2 cellular contexts compared by ENCODE assay signal in the genomic region with DNA sequence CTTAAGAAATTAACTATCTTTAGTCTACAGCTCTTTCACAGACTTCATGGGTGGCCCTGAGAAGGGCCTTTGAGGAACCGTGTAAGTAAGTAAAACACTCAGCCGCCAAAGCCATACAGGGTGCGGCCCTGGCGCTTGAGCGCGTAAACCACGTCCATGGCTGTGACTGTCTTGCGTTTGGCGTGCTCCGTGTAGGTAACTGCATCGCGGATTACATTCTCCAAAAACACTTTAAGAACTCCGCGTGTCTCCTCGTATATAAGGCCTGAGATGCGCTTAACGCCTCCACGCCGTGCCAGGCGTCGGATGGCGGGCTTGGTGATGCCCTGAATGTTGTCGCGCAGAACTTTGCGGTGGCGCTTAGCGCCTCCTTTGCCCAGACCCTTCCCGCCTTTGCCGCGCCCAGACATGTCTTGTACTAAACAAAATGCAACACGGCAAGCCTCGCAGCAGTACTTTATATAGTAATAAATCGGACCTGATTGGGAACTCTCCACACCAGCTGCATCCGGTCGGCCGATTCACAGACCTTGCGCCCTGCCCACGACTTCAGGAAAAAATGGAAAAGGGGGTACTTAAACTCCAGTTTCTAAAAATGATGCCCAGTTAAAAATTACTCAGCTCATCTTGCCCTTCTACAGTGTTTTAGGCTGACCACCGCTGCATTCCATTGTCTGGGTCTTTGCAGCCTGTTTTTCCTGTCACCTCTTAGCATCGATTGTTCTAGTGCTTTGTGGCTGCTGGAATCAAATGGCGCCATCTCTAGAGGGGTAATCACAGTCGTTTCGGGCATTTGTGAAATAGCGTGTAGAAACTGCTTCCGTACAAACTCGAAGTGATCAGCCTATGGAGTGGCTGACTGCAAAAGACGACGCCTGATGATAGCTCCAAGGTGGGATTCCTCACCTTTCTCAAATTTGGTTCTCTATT.
TF ChIP-seq lines count a peak whose summit lies in the region.

No MANE protein-coding gene starts in this region.

TF ChIP-seq in liver, 16 proteins besides CTCF, POLR2A, EP300 and RAD21 (continued from another document):
- TF ChIP-seq, protein P1, sequence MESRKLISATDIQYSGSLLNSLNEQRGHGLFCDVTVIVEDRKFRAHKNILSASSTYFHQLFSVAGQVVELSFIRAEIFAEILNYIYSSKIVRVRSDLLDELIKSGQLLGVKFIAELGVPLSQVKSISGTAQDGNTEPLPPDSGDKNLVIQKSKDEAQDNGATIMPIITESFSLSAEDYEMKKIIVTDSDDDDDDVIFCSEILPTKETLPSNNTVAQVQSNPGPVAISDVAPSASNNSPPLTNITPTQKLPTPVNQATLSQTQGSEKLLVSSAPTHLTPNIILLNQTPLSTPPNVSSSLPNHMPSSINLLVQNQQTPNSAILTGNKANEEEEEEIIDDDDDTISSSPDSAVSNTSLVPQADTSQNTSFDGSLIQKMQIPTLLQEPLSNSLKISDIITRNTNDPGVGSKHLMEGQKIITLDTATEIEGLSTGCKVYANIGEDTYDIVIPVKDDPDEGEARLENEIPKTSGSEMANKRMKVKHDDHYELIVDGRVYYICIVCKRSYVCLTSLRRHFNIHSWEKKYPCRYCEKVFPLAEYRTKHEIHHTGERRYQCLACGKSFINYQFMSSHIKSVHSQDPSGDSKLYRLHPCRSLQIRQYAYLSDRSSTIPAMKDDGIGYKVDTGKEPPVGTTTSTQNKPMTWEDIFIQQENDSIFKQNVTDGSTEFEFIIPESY (IDR thresholded peaks at IDR 0.05), result peak; percentile 85
- TF ChIP-seq, protein P2, sequence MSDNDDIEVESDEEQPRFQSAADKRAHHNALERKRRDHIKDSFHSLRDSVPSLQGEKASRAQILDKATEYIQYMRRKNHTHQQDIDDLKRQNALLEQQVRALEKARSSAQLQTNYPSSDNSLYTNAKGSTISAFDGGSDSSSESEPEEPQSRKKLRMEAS (IDR thresholded peaks at IDR 0.05), result peak; percentile 41
- TF ChIP-seq EGR1 (IDR thresholded peaks at IDR 0.05; ENCODE audit: low read depth in 2 of 2) (no peak), GABPA (IDR thresholded peaks at IDR 0.05 in 1 of 2, conservative IDR thresholded peaks at IDR 0.05 in 1 of 2) (peak in 1 of 2 donors; percentile 57), HNF4G (IDR thresholded peaks at IDR 0.05) (no peak), NR2F2 (IDR thresholded peaks at IDR 0.05) (no peak), FOXA1 (IDR thresholded peaks at IDR 0.05) (no peak), TAF1 (conservative IDR thresholded peaks at IDR 0.05) (peak; percentile 69), SP1 (IDR thresholded peaks at IDR 0.05) (peak; percentile 50), FOXA2 (IDR thresholded peaks at IDR 0.05) (no peak), HNF4A (conservative IDR thresholded peaks at IDR 0.05) (no peak), RXRA (IDR thresholded peaks at IDR 0.05) (peak in 1 of 2 donors; percentile 44)
- TF ChIP-seq, protein P3, sequence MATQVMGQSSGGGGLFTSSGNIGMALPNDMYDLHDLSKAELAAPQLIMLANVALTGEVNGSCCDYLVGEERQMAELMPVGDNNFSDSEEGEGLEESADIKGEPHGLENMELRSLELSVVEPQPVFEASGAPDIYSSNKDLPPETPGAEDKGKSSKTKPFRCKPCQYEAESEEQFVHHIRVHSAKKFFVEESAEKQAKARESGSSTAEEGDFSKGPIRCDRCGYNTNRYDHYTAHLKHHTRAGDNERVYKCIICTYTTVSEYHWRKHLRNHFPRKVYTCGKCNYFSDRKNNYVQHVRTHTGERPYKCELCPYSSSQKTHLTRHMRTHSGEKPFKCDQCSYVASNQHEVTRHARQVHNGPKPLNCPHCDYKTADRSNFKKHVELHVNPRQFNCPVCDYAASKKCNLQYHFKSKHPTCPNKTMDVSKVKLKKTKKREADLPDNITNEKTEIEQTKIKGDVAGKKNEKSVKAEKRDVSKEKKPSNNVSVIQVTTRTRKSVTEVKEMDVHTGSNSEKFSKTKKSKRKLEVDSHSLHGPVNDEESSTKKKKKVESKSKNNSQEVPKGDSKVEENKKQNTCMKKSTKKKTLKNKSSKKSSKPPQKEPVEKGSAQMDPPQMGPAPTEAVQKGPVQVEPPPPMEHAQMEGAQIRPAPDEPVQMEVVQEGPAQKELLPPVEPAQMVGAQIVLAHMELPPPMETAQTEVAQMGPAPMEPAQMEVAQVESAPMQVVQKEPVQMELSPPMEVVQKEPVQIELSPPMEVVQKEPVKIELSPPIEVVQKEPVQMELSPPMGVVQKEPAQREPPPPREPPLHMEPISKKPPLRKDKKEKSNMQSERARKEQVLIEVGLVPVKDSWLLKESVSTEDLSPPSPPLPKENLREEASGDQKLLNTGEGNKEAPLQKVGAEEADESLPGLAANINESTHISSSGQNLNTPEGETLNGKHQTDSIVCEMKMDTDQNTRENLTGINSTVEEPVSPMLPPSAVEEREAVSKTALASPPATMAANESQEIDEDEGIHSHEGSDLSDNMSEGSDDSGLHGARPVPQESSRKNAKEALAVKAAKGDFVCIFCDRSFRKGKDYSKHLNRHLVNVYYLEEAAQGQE (IDR thresholded peaks at IDR 0.05), result peak; percentile 68
- TF ChIP-seq, protein P4, sequence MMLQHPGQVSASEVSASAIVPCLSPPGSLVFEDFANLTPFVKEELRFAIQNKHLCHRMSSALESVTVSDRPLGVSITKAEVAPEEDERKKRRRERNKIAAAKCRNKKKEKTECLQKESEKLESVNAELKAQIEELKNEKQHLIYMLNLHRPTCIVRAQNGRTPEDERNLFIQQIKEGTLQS (IDR thresholded peaks at IDR 0.05), result no peak
TF ChIP-seq in liver: peak in this region for 8.

TF ChIP-seq in HepG2, 621 proteins besides CTCF, POLR2A, EP300 and RAD21:
- TF ChIP-seq ARHGAP35 (CRISPR knock-in tag; IDR thresholded peaks at IDR 0.05; ENCODE audit: borderline replicate concordance) (no peak), ATF7 (IDR thresholded peaks at IDR 0.05) (no peak), ATF7 (CRISPR knock-in tag; IDR thresholded peaks at IDR 0.05) (no peak), SIX4 (CRISPR knock-in tag; IDR thresholded peaks at IDR 0.05) (no peak), ZNF564 (CRISPR knock-in tag; IDR thresholded peaks at IDR 0.05) (no peak), DNMT1 (CRISPR knock-in tag; IDR thresholded peaks at IDR 0.05) (no peak)
- TF ChIP-seq, protein P5, sequence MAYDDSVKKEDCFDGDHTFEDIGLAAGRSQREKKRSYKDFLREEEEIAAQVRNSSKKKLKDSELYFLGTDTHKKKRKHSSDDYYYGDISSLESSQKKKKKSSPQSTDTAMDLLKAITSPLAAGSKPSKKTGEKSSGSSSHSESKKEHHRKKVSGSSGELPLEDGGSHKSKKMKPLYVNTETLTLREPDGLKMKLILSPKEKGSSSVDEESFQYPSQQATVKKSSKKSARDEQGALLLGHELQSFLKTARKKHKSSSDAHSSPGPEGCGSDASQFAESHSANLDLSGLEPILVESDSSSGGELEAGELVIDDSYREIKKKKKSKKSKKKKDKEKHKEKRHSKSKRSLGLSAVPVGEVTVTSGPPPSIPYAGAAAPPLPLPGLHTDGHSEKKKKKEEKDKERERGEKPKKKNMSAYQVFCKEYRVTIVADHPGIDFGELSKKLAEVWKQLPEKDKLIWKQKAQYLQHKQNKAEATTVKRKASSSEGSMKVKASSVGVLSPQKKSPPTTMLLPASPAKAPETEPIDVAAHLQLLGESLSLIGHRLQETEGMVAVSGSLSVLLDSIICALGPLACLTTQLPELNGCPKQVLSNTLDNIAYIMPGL (CRISPR knock-in tag; IDR thresholded peaks at IDR 0.05; ENCODE audit: borderline replicate concordance in 1 of 2, low read depth in 1 of 2), result no peak
TF ChIP-seq in HepG2: peak in this region for 0.
